Comparison of ENCODE assay signal across 19 cellular contexts in genomic region chr4:158016511-158016910, GRCh38.
DNase-seq lines count a peak whose midpoint lies in the region; ATAC-seq and TF ChIP-seq lines count a peak whose summit lies in the region.
"Had no signal": no experiment of that assay in that cellular context is flagged by ENCODE, and none has a peak within 500 bp of the region (broad histone marks: within the 10 kb centered on the region; RNA-seq: fewer than 3 reads in every experiment).

No MANE protein-coding gene starts in this region.

- CTCF ChIA-PET in OCI-LY7 (lab: Charles Lee; ENCODE audit: unreplicated experiment) = no interaction called here

- H3K4me3 Mint-ChIP-seq in brain = no peak overlapping the region
- H3K4me3 Mint-ChIP-seq: activated T-helper 17 cell treated with anti-CD3 and anti-CD28 coated beads, Interleukin-2, amount 50 U/mL, for 72 hours; nephron progenitor cell had no signal

- no peak overlapping the region for H3K4me3 ChIP-seq in upper lobe of right lung
- H3K4me3 ChIP-seq in OCI-LY7 (ENCODE audit: low read depth, low read length, poor library complexity, severe bottlenecking) = no peak overlapping the region
- H3K4me3 ChIP-seq: body of pancreas, SJCRH30, skin epidermis, stomach had no signal

- H3K36me3 Mint-ChIP-seq in brain = no peaks in the 10 kb centered on the region

- POLR2A ChIA-PET in OCI-LY7 (lab: Charles Lee) = interaction anchor here (1.0 kb wide), 1 partner anchor 16 kb away, joined by 3 read pairs; no protein-coding TSS in a partner anchor

- H3K4me1 Mint-ChIP-seq in brain = peaks cover 44% of the 10 kb centered on the region
- H3K4me1 Mint-ChIP-seq: activated T-helper 17 cell treated with anti-CD3 and anti-CD28 coated beads, Interleukin-2, amount 50 U/mL, for 72 hours had no signal

- no peak overlapping the region for H2AFZ ChIP-seq in OCI-LY7 (ENCODE audit: low read length)

- H3K27ac Mint-ChIP-seq in brain = peak overlapping the region in 3 of 5 experiments; percentile 5 to 54 (median 38)
- H3K27ac Mint-ChIP-seq: activated T-helper 17 cell treated with anti-CD3 and anti-CD28 coated beads, Interleukin-2, amount 50 U/mL, for 72 hours; nephron progenitor cell had no signal

- ATAC-seq in upper lobe of right lung (peak; percentile 51), GM18505 (IDR thresholded peaks at IDR 0.05; ENCODE audit: unreplicated experiment) (no peak)
- ATAC-seq: activated T-helper 17 cell treated with anti-CD3 and anti-CD28 coated beads, Interleukin-2, amount 50 U/mL, for 72 hours; body of pancreas; left lobe of liver had no signal

- H3K9me3 ChIP-seq in upper lobe of right lung = no peaks in the 10 kb centered on the region
- no peaks in the 10 kb centered on the region for H3K9me3 ChIP-seq in OCI-LY7 (ENCODE audit: low read length)
- H3K9me3 ChIP-seq: body of pancreas, SJCRH30, stomach had no signal

- TF ChIP-seq CTCF in brain (conservative IDR thresholded peaks at IDR 0.05) = no peak
- TF ChIP-seq CTCF in upper lobe of right lung (IDR thresholded peaks at IDR 0.05) = no peak
- TF ChIP-seq CTCF in OCI-LY7 (conservative IDR thresholded peaks at IDR 0.05; ENCODE audit: low read length) = no peak

- intact Hi-C loops in upper lobe of right lung (cut with DNase I) = no loop called here
- intact Hi-C loops in OCI-LY7 (cut with micrococcal nuclease; ENCODE audit: unreplicated experiment) = no loop called here

- H3K4me2 ChIP-seq in OCI-LY7 (ENCODE audit: low read length) = no peak overlapping the region

- H3K27ac ChIP-seq in upper lobe of right lung (no peak overlapping the region), OCI-LY7 (ENCODE audit: low read depth, low read length, poor library complexity, severe bottlenecking) (no peak overlapping the region)
- H3K27ac ChIP-seq: body of pancreas, SJCRH30, skin epidermis, stomach had no signal

- no peaks in the 10 kb centered on the region for H3K27me3 Mint-ChIP-seq in brain
- H3K27me3 Mint-ChIP-seq: activated T-helper 17 cell treated with anti-CD3 and anti-CD28 coated beads, Interleukin-2, amount 50 U/mL, for 72 hours had no signal

- H3K27me3 ChIP-seq in upper lobe of right lung = no peaks in the 10 kb centered on the region
- H3K27me3 ChIP-seq: body of pancreas, SJCRH30, stomach had no signal

- DNase-seq in SIG-M5 treated with dmso at 0.1 percent for 504 hours (lab: John Stamatoyannopoulos, UW; ENCODE audit: unreplicated experiment) = peak; percentile 42
- DNase-seq in SIG-M5 (lab: John Stamatoyannopoulos, UW) = no peak
- peak; percentile 46 for DNase-seq in kidney glomerular epithelial cell (lab: John Stamatoyannopoulos, UW)
- DNase-seq in upper lobe of right lung = no peak
- DNase-seq in mesenteric fat pad (ENCODE audit: low spot score) = no peak
- DNase-seq in OCI-LY7 (ENCODE audit: low spot score) = no peak
- DNase-seq: activated CD4-positive, alpha-beta T cell treated with anti-CD3 and anti-CD28 coated beads, Interleukin-2, amount 50 U/mL, for 48 hours; body of pancreas; COR-L47; NCI-H2029; NCI-H774; nephron progenitor cell; SJCRH30; stomach had no signal

- no TSS peak for BruUV-seq in OCI-LY7 (replicated peaks; lab: Mats Ljungman, UMichigan)

- no peaks in the 10 kb centered on the region for H4K20me1 ChIP-seq in OCI-LY7 (ENCODE audit: insufficient read depth, low read length)

- TF ChIP-seq POLR2A in GM18505 (IDR thresholded peaks at IDR 0.05; ENCODE audit: borderline replicate concordance, extremely low read depth, insufficient read depth, insufficient read length) = no peak

- H3K36me3 ChIP-seq in upper lobe of right lung (no peaks in the 10 kb centered on the region), OCI-LY7 (ENCODE audit: insufficient read depth, low read length) (no peaks in the 10 kb centered on the region)
- H3K36me3 ChIP-seq: SJCRH30, stomach had no signal

- H3K9me3 Mint-ChIP-seq in brain = no peaks in the 10 kb centered on the region
- H3K9me3 Mint-ChIP-seq: activated T-helper 17 cell treated with anti-CD3 and anti-CD28 coated beads, Interleukin-2, amount 50 U/mL, for 72 hours; nephron progenitor cell had no signal

- H3K4me1 ChIP-seq in upper lobe of right lung = no peaks in the 10 kb centered on the region
- no peaks in the 10 kb centered on the region for H3K4me1 ChIP-seq in OCI-LY7 (ENCODE audit: insufficient read depth, low read length, poor library complexity, severe bottlenecking)

- H3K79me2 ChIP-seq in OCI-LY7 (ENCODE audit: insufficient read depth, low read depth, low read length) = no peaks in the 10 kb centered on the region

- H3K9me2 ChIP-seq in OCI-LY7 (ENCODE audit: insufficient read depth, low read length) = no peaks in the 10 kb centered on the region; the same call in 1 of the 2 replicates

Comparison
In these comparisons a context has a peak if more than half of its experiments do, and no peak if none do; other contexts are left out.
1. DNase-seq: peak in SIG-M5 treated with dmso at 0.1 percent for 504 hours (single experiment) and kidney glomerular epithelial cell (single experiment); none in SIG-M5 (single experiment), upper lobe of right lung (single experiment), mesenteric fat pad (single experiment) and OCI-LY7 (single experiment).